In the genomic region with DNA sequence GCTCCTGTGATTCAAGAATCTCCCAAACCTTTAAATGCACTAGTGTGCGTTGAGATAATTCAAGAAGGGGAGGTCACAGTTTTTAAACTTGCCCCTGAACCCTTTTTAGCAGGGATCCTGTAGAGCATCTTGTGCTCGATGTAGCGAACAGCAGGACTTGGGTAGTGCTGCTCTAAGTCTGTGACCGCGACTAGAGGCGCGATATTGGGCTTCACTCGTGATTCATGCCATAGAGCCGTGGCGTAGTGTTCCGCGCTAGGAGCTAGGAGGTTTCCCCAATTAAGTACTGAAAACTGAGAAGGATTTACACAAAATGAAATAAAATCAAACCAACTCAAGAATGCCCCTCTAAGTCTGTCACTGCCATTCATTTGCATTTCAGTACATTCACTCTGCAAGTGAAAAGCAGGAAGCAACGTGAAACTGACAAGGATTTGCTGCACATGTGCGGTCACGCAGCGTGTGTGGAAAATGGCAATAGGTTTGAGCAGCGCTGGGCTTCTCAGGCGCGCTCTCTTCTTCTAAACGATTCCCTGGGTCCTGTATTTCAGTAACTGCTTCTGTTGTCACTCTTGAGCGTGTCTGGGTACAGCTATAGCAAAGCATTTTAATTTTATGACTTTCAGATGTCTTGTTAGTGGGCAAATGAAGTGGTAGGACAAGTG, we compare ENCODE assay signal across 28 cellular contexts.
"Had no signal": no experiment of that assay in that cellular context is flagged by ENCODE, and none has a peak within 500 bp of the region (broad histone marks: within the 10 kb centered on the region; RNA-seq: fewer than 3 reads in every experiment).

No MANE protein-coding gene starts in this region.

- H3K4me1 Mint-ChIP-seq: nephron; stimulated activated naive CD8-positive, alpha-beta T cell treated with anti-CD3 and anti-CD28 coated beads, Interleukin-15, amount 100 ng/mL, for 72 hours had no signal

- H3K36me3 ChIP-seq: esophagus muscularis mucosa, gastroesophageal sphincter, heart left ventricle, left lung, neural progenitor cell, prostate gland, right atrium auricular region, suprapubic skin, transverse colon, upper lobe of right lung, uterus had no signal

- H3K4me2 ChIP-seq: hepatocyte, neural progenitor cell, smooth muscle cell had no signal

- H3K36me3 Mint-ChIP-seq: naive thymus-derived CD4-positive, alpha-beta T cell; neural progenitor cell had no signal

- DNase-seq: effector memory CD4-positive, alpha-beta T cell; foreskin keratinocyte; heart left ventricle; left cardiac atrium; left lung; mesendoderm; midbrain; naive thymus-derived CD4-positive, alpha-beta T cell; stimulated activated CD4-positive, alpha-beta T cell treated with anti-CD3 and anti-CD28 coated beads, Interleukin-12 subunit alpha, Interleukin-12 subunit beta, amount 100 ng/mL, for 4 hours; stimulated activated CD4-positive, alpha-beta T cell treated with anti-CD3 and anti-CD28 coated beads, Interleukin-1b, Interleukin-23, amount 100 ng/mL, for 48 hours; stimulated activated CD4-positive, alpha-beta T cell treated with anti-CD3 and anti-CD28 coated beads, Interleukin-4, amount 100 ng/mL, for 1 hour; stimulated activated CD8-positive, alpha-beta memory T cell treated with anti-CD3 and anti-CD28 coated beads, Interleukin-4, amount 100 ng/mL, for 48 hours; stimulated activated naive CD4-positive, alpha-beta T cell; stimulated activated naive CD8-positive, alpha-beta T cell treated with anti-CD3 and anti-CD28 coated beads, Interleukin-15, amount 100 ng/mL, for 72 hours; transverse colon; upper lobe of right lung; uterus had no signal

- ATAC-seq: foreskin keratinocyte; gastroesophageal sphincter; heart left ventricle; left cardiac atrium; left lung; naive thymus-derived CD4-positive, alpha-beta T cell; sciatic nerve; stimulated activated naive CD8-positive, alpha-beta T cell treated with anti-CD3 and anti-CD28 coated beads, Interleukin-15, amount 100 ng/mL, for 72 hours; upper lobe of right lung had no signal

- H2AFZ ChIP-seq: hepatocyte had no signal

- H3K27ac Mint-ChIP-seq: dendritic cell treated with granulocyte-macrophage colony-stimulating factor and Interleukin-4, amounts not matched to agents 40 ng/mL and 50 ng/mL, for 4 days; naive thymus-derived CD4-positive, alpha-beta T cell; nephron; neural progenitor cell; stimulated activated naive CD8-positive, alpha-beta T cell treated with anti-CD3 and anti-CD28 coated beads, Interleukin-15, amount 100 ng/mL, for 72 hours had no signal

- H3K27ac ChIP-seq: esophagus muscularis mucosa, foreskin keratinocyte, gastroesophageal sphincter, heart left ventricle, hepatocyte, left lung, neural progenitor cell, prostate gland, right atrium auricular region, suprapubic skin, transverse colon, upper lobe of right lung, uterus had no signal

- H3K79me2 ChIP-seq: hepatocyte had no signal

- H3K27me3 ChIP-seq: esophagus muscularis mucosa, foreskin keratinocyte, gastroesophageal sphincter, heart left ventricle, hepatocyte, left lung, neural progenitor cell, right atrium auricular region, suprapubic skin, transverse colon, upper lobe of right lung, uterus had no signal

- H3K4me3 ChIP-seq: esophagus muscularis mucosa, gastroesophageal sphincter, heart left ventricle, hepatocyte, left lung, neural progenitor cell, prostate gland, right atrium auricular region, smooth muscle cell, suprapubic skin, transverse colon, upper lobe of right lung, uterus had no signal

- H3K4me1 ChIP-seq: esophagus muscularis mucosa, foreskin keratinocyte, gastroesophageal sphincter, left lung, neural progenitor cell, prostate gland, right atrium auricular region, suprapubic skin, transverse colon, upper lobe of right lung, uterus had no signal

- H3K27me3 Mint-ChIP-seq: dendritic cell treated with granulocyte-macrophage colony-stimulating factor and Interleukin-4, amounts not matched to agents 40 ng/mL and 50 ng/mL, for 4 days; naive thymus-derived CD4-positive, alpha-beta T cell; stimulated activated naive CD8-positive, alpha-beta T cell treated with anti-CD3 and anti-CD28 coated beads, Interleukin-15, amount 100 ng/mL, for 72 hours had no signal

- H3K9me3 Mint-ChIP-seq: nephron, neural progenitor cell had no signal

- H3K4me3 Mint-ChIP-seq: dendritic cell treated with granulocyte-macrophage colony-stimulating factor and Interleukin-4, amounts not matched to agents 40 ng/mL and 50 ng/mL, for 4 days; naive thymus-derived CD4-positive, alpha-beta T cell; nephron; neural progenitor cell; stimulated activated naive CD8-positive, alpha-beta T cell treated with anti-CD3 and anti-CD28 coated beads, Interleukin-15, amount 100 ng/mL, for 72 hours had no signal

- H3K9me3 ChIP-seq: esophagus muscularis mucosa, gastroesophageal sphincter, heart left ventricle, left lung, prostate gland, right atrium auricular region, suprapubic skin, transverse colon, upper lobe of right lung, uterus had no signal
